9 cellular contexts compared by ENCODE assay signal in genomic region chr3:21484323-21485154, GRCh38.
A peak's percentile ranks its signal among the peaks of the same experiment; 100 is the strongest.
DNase-seq lines count a peak whose midpoint lies in the region; ATAC-seq, FAIRE-seq and TF ChIP-seq lines count a peak whose summit lies in the region.
"Had no signal": no experiment of that assay in that cellular context is flagged by ENCODE, and none has a peak within 500 bp of the region (broad histone marks: within the 10 kb centered on the region; RNA-seq: fewer than 3 reads in every experiment).

No MANE protein-coding gene starts in this region.

- no peak overlapping the region for H3K4me2 ChIP-seq in GM12878 (ENCODE audit: control insufficient read depth, insufficient read depth)

- no peaks in the 10 kb centered on the region for H4K20me1 ChIP-seq in GM12878 (ENCODE audit: control insufficient read depth, insufficient read depth)

- in situ Hi-C loops in GM12878 (cut with MboI) = loop anchor here (10.0 to 25.0 kb wide), 2 partner anchors 970 to 1147 kb away; no protein-coding TSS in a partner anchor

- ATAC-seq in activated CD4-positive, alpha-beta T cell treated with anti-CD3 and anti-CD28 coated beads for 36 hours = no peak
- ATAC-seq in HG02885 (IDR thresholded peaks at IDR 0.05; ENCODE audit: poor library complexity, unreplicated experiment) = peak; percentile 68
- ATAC-seq in GM12878 = peak; percentile 96
- ATAC-seq in thoracic aorta (ENCODE audit: insufficient number of reproducible peaks, low FRiP score, low read depth) = no peak

- peak; percentile 13 for FAIRE-seq in GM12878 (lab: Jason Lieb, UNC)

- H3K27ac Mint-ChIP-seq in activated CD4-positive, alpha-beta T cell treated with anti-CD3 and anti-CD28 coated beads for 36 hours = no peak overlapping the region
- H3K27ac Mint-ChIP-seq: activated naive CD8-positive, alpha-beta T cell treated with anti-CD3 and anti-CD28 coated beads, Interleukin-2, amount 10 ng/mL, durations not matched to agents 7 days and 5 days had no signal

- TF ChIP-seq EP300 in GM12878 (IDR thresholded peaks at IDR 0.05; ENCODE audit: borderline replicate concordance in 1 of 2, control insufficient read depth in 1 of 2, low read depth in 2 of 2, low read length in 2 of 2) = no peak

- no peaks in the 10 kb centered on the region for H3K4me1 Mint-ChIP-seq in activated CD4-positive, alpha-beta T cell treated with anti-CD3 and anti-CD28 coated beads for 36 hours
- H3K4me1 Mint-ChIP-seq: activated naive CD8-positive, alpha-beta T cell treated with anti-CD3 and anti-CD28 coated beads, Interleukin-2, amount 10 ng/mL, durations not matched to agents 7 days and 5 days had no signal

- peak; percentile 29 for DNase-seq in activated CD4-positive, alpha-beta T cell treated with anti-CD3 and anti-CD28 coated beads for 36 hours
- DNase-seq in activated CD4-positive, alpha-beta T cell treated with anti-CD3 and anti-CD28 coated beads, Interleukin-2, amount 50 U/mL, for 1 hour = no peak
- DNase-seq in NCI-H510A treated with DMSO at 0.1 percent for 48 hours (lab: John Stamatoyannopoulos, UW) = peak; percentile 17
- peak; percentile 4 for DNase-seq in GM12878 (ENCODE audit: low read depth, low spot score)
- DNase-seq in iPS DF 4.7 (ENCODE audit: extremely low read depth, low spot score) = peak; percentile 49
- peak; percentile 4 for DNase-seq in thoracic aorta (ENCODE audit: low spot score)
- DNase-seq in cerebellar nuclear complex (lab: John Stamatoyannopoulos, UW) = no peak
- DNase-seq: activated naive CD8-positive, alpha-beta T cell treated with anti-CD3 and anti-CD28 coated beads, Interleukin-2, amount 10 ng/mL, durations not matched to agents 7 days and 5 days had no signal

- CTCF ChIA-PET in activated CD4-positive, alpha-beta T cell treated with anti-CD3 and anti-CD28 coated beads for 36 hours (lab: Charles Lee) = interaction anchor here (0.7 kb wide), 1 partner anchor 200 kb away, joined by 3 read pairs; no protein-coding TSS in a partner anchor
- CTCF ChIA-PET in GM12878 (lab: Yijun Ruan, JAX) = interaction anchor here (0.7 to 3.9 kb wide), 26 partner anchors 8 to 1259 kb away, joined by 3 to 40 read pairs (median 4); no protein-coding TSS in a partner anchor

- POLR2A ChIA-PET in activated CD4-positive, alpha-beta T cell treated with anti-CD3 and anti-CD28 coated beads for 36 hours (lab: Charles Lee) = no interaction called here
- POLR2A ChIA-PET in GM12878 (lab: Charles Lee) = no interaction called here

- H3K36me3 Mint-ChIP-seq in activated CD4-positive, alpha-beta T cell treated with anti-CD3 and anti-CD28 coated beads for 36 hours (ENCODE audit: low read depth) = no peaks in the 10 kb centered on the region
- H3K36me3 Mint-ChIP-seq: activated naive CD8-positive, alpha-beta T cell treated with anti-CD3 and anti-CD28 coated beads, Interleukin-2, amount 10 ng/mL, durations not matched to agents 7 days and 5 days had no signal

- peak; percentile 62 to 69 (median 67) for TF ChIP-seq CTCF in GM12878 (IDR thresholded peaks at IDR 0.05 in 2 of 3, conservative IDR thresholded peaks at IDR 0.05 in 1 of 3; ENCODE audit: control insufficient read depth in 2 of 3, extremely low read depth in 1 of 3, insufficient read depth in 1 of 3, low read depth in 3 of 3, low read length in 3 of 3)
- TF ChIP-seq CTCF in thoracic aorta (IDR thresholded peaks at IDR 0.05) = peak; percentile 23

- BruUV-seq in GM12878 (replicated peaks; lab: Mats Ljungman, UMichigan) = no TSS peak

- no peaks in the 10 kb centered on the region for H3K9me3 Mint-ChIP-seq in activated CD4-positive, alpha-beta T cell treated with anti-CD3 and anti-CD28 coated beads for 36 hours (ENCODE audit: low read depth)

- no peaks in the 10 kb centered on the region for H3K36me3 ChIP-seq in GM12878 (ENCODE audit: control insufficient read depth in 2 of 2, insufficient read depth in 2 of 2, low read length in 1 of 2)
- no peaks in the 10 kb centered on the region for H3K36me3 ChIP-seq in thoracic aorta

- H3K9me3 ChIP-seq in GM12878 (replicated peaks; ENCODE audit: control insufficient read depth, insufficient read depth, low read length) = no peaks in the 10 kb centered on the region
- no peaks in the 10 kb centered on the region for H3K9me3 ChIP-seq in thoracic aorta

- H3K27ac ChIP-seq in GM12878 (ENCODE audit: control insufficient read depth, insufficient read depth) (no peak overlapping the region), thoracic aorta (no peak overlapping the region)

- H2AFZ ChIP-seq in GM12878 (ENCODE audit: control insufficient read depth, low read depth, low read length) = no peak overlapping the region

- H3K4me3 ChIP-seq in GM12878 (no peak overlapping the region), thoracic aorta (no peak overlapping the region)

- TF ChIP-seq POLR2A in GM12878 (IDR thresholded peaks at IDR 0.05; ENCODE audit: low read depth, low read length) = no peak

- no peak overlapping the region for H3K9ac ChIP-seq in GM12878 (ENCODE audit: control insufficient read depth, insufficient read depth, low read length)

- RAD21 ChIA-PET in GM12878 (lab: Charles Lee; ENCODE audit: unreplicated experiment) = interaction anchor here (0.6 to 2.3 kb wide), 20 partner anchors 9 to 1141 kb away, joined by 3 to 14 read pairs (median 4); no protein-coding TSS in a partner anchor

- no peaks in the 10 kb centered on the region for H3K27me3 ChIP-seq in GM12878 (replicated peaks in 1 of 2; ENCODE audit: control insufficient read depth in 2 of 2, insufficient read depth in 2 of 2, low read length in 1 of 2)
- H3K27me3 ChIP-seq in thoracic aorta (replicated peaks; ENCODE audit: insufficient read depth) = no peaks in the 10 kb centered on the region

- SMC1A ChIA-PET in GM12878 (lab: Charles Lee; ENCODE audit: uncharacterized antibody, unreplicated experiment) = interaction anchor here (0.6 to 2.2 kb wide), 20 partner anchors 9 to 632 kb away, joined by 3 to 29 read pairs (median 4); no protein-coding TSS in a partner anchor

- H3K4me3 Mint-ChIP-seq in activated CD4-positive, alpha-beta T cell treated with anti-CD3 and anti-CD28 coated beads for 36 hours = no peak overlapping the region
- H3K4me3 Mint-ChIP-seq: activated naive CD8-positive, alpha-beta T cell treated with anti-CD3 and anti-CD28 coated beads, Interleukin-2, amount 10 ng/mL, durations not matched to agents 7 days and 5 days had no signal

- H3K4me1 ChIP-seq in GM12878 (ENCODE audit: control insufficient read depth, insufficient read depth, low read length) (no peaks in the 10 kb centered on the region), thoracic aorta (ENCODE audit: control insufficient read depth in 1 of 2, low read depth in 2 of 2) (peaks cover 0 to 21% of the 10 kb centered on the region in 2 donors)

- TF ChIP-seq RAD21 in GM12878 (IDR thresholded peaks at IDR 0.05; ENCODE audit: insufficient read depth, low read depth, low read length) = peak; percentile 69

- no peaks in the 10 kb centered on the region for H3K27me3 Mint-ChIP-seq in activated CD4-positive, alpha-beta T cell treated with anti-CD3 and anti-CD28 coated beads for 36 hours
- H3K27me3 Mint-ChIP-seq: activated naive CD8-positive, alpha-beta T cell treated with anti-CD3 and anti-CD28 coated beads, Interleukin-2, amount 10 ng/mL, durations not matched to agents 7 days and 5 days had no signal

- 18% methylated on average over 4 of the region's 4 CpGs for WGBS in GM12878 (ENCODE audit: insufficient coverage, insufficient replicate concordance, low lambda C conversion rate, missing lambda C conversion rate)

- H3K79me2 ChIP-seq in GM12878 (ENCODE audit: control insufficient read depth, insufficient read depth, low read length) = no peaks in the 10 kb centered on the region

- intact Hi-C loops in activated CD4-positive, alpha-beta T cell treated with anti-CD3 and anti-CD28 coated beads for 36 hours (cut with DNase I, micrococcal nuclease) = loop anchor here in 1 of 2 experiments (1.0 to 2.0 kb wide), 2 partner anchors 974 to 1144 kb away; no protein-coding TSS in a partner anchor
- intact Hi-C loops in GM12878 (cut with micrococcal nuclease; ENCODE audit: unreplicated experiment) = loop anchor here (1.0 to 2.0 kb wide), 4 partner anchors 467 to 1144 kb away; no protein-coding TSS in a partner anchor

TF ChIP-seq in GM12878, 131 proteins besides CTCF, POLR2A, EP300 and RAD21:
- TF ChIP-seq RFX5 (IDR thresholded peaks at IDR 0.05; ENCODE audit: low read depth, low read length) (no peak), SMC3 (IDR thresholded peaks at IDR 0.05; ENCODE audit: borderline replicate concordance, low read length) (peak; percentile 66; the same call in 1 of the 2 replicates)
TF ChIP-seq in GM12878: peak in this region for 1.

Comparison
In these comparisons a context has a peak if more than half of its experiments do, and no peak if none do; other contexts are left out.
1. DNase-seq: peak in activated CD4-positive, alpha-beta T cell treated with anti-CD3 and anti-CD28 coated beads for 36 hours (single experiment), NCI-H510A treated with DMSO at 0.1 percent for 48 hours (single experiment), GM12878 (single experiment), iPS DF 4.7 (single experiment) and thoracic aorta (single experiment); none in activated CD4-positive, alpha-beta T cell treated with anti-CD3 and anti-CD28 coated beads, Interleukin-2, amount 50 U/mL, for 1 hour (single experiment) and cerebellar nuclear complex (0 of 2).
2. ATAC-seq: peak in HG02885 (single experiment) and GM12878 (single experiment); none in activated CD4-positive, alpha-beta T cell treated with anti-CD3 and anti-CD28 coated beads for 36 hours (single experiment) and thoracic aorta (single experiment).